Comparison of ENCODE assay signal across 8 cellular contexts in genomic region chr10:98170249-98171117, GRCh38. TPM values are rescaled to one million over a fixed set of nuclear protein-coding genes. Genes with fewer than 3 reads are reported as not detected.
DNase-seq lines count a peak whose midpoint lies in the region; ATAC-seq and TF ChIP-seq lines count a peak whose summit lies in the region.

No MANE protein-coding gene starts in this region.

- H3K4me3 Mint-ChIP-seq in activated naive CD4-positive, alpha-beta T cell treated with anti-CD3 and anti-CD28 coated beads for 36 hours, result no peak overlapping the region

- peak; percentile 43 for DNase-seq in activated naive CD4-positive, alpha-beta T cell treated with anti-CD3 and anti-CD28 coated beads for 36 hours
- no peak for DNase-seq in activated naive CD4-positive, alpha-beta T cell (lab: John Stamatoyannopoulos, UW)
- DNase-seq in OCI-M1 (lab: John Stamatoyannopoulos, UW) (peak; percentile 87), cardiac fibroblast (ENCODE audit: low read depth in 2 of 2) (peak; percentile 65 to 68), left colon (peak in 1 of 2 donors; percentile 32), thoracic aorta (ENCODE audit: low spot score) (no peak), occipital lobe (lab: John Stamatoyannopoulos, UW) (no peak)

- no peaks in the 10 kb centered on the region for H3K9me3 ChIP-seq in thoracic aorta

- peaks cover 3% of the 10 kb centered on the region for H3K4me1 Mint-ChIP-seq in activated naive CD4-positive, alpha-beta T cell treated with anti-CD3 and anti-CD28 coated beads for 36 hours (ENCODE audit: low read depth)

- no peak overlapping the region for H3K27ac Mint-ChIP-seq in activated naive CD4-positive, alpha-beta T cell treated with anti-CD3 and anti-CD28 coated beads for 36 hours

- peak; percentile 78 for TF ChIP-seq CTCF in cardiac fibroblast (IDR thresholded peaks at IDR 0.05; ENCODE audit: low read depth, low read length)
- peak; percentile 74 for TF ChIP-seq CTCF in thoracic aorta (IDR thresholded peaks at IDR 0.05)

- peaks cover 0 to 14% of the 10 kb centered on the region in 2 donors for H3K4me1 ChIP-seq in thoracic aorta (ENCODE audit: control insufficient read depth in 1 of 2, low read depth in 2 of 2)

- H3K4me3 ChIP-seq in cardiac fibroblast (replicated peaks in 1 of 2; ENCODE audit: low read depth in 2 of 2, low read length in 2 of 2) (no peak overlapping the region), thoracic aorta (no peak overlapping the region)

- intact Hi-C loops in activated naive CD4-positive, alpha-beta T cell treated with anti-CD3 and anti-CD28 coated beads for 36 hours (cut with micrococcal nuclease), result loop anchor here (1.0 kb wide), 2 partner anchors 139 to 162 kb away; no protein-coding TSS in a partner anchor
- intact Hi-C loops in left colon (cut with DNase I, micrococcal nuclease), result loop anchor here in 1 of 2 donors (2.0 kb wide), 1 partner anchor 138 kb away; no protein-coding TSS in a partner anchor

- H3K27me3 ChIP-seq in thoracic aorta (replicated peaks; ENCODE audit: insufficient read depth), result no peaks in the 10 kb centered on the region

- peaks cover 24% of the 10 kb centered on the region for H3K36me3 Mint-ChIP-seq in activated naive CD4-positive, alpha-beta T cell treated with anti-CD3 and anti-CD28 coated beads for 36 hours (ENCODE audit: low read depth)

- CTCF ChIA-PET in activated naive CD4-positive, alpha-beta T cell treated with anti-CD3 and anti-CD28 coated beads for 36 hours (lab: Charles Lee), result interaction anchor here (0.6 to 4.2 kb wide), 17 partner anchors 8 to 499 kb away, joined by 3 to 22 read pairs (median 5); no protein-coding TSS in a partner anchor

- no peak overlapping the region for H3K27ac ChIP-seq in thoracic aorta

- no peaks in the 10 kb centered on the region for H3K27me3 Mint-ChIP-seq in activated naive CD4-positive, alpha-beta T cell treated with anti-CD3 and anti-CD28 coated beads for 36 hours (ENCODE audit: low read depth)

- peak; percentile 53 for ATAC-seq in HG02759 (IDR thresholded peaks at IDR 0.05; ENCODE audit: unreplicated experiment)
- ATAC-seq in left colon, result peak; percentile 82
- no peak for ATAC-seq in thoracic aorta (ENCODE audit: insufficient number of reproducible peaks, low FRiP score, low read depth)

- H3K9me3 Mint-ChIP-seq in activated naive CD4-positive, alpha-beta T cell treated with anti-CD3 and anti-CD28 coated beads for 36 hours, result no peaks in the 10 kb centered on the region

- peaks cover 7% of the 10 kb centered on the region for H3K36me3 ChIP-seq in thoracic aorta

RNA-seq across cellular contexts. Expression of gene R3HCC1L, which starts 36.0 kb away (rescaled TPM):
- 10 to 100 TPM; 13.4 to 13.6 TPM for total RNA-seq in activated naive CD4-positive, alpha-beta T cell treated with anti-CD3 and anti-CD28 coated beads for 36 hours
- total RNA-seq in left colon (10 to 100 TPM; 13.9 to 18.1 TPM), thoracic aorta (10 to 100 TPM; 12.3 to 14.3 TPM), occipital lobe (17.3 TPM)

Comparison
In these comparisons a context has a peak if more than half of its experiments do, and no peak if none do; other contexts are left out.
1. DNase-seq: peak in activated naive CD4-positive, alpha-beta T cell treated with anti-CD3 and anti-CD28 coated beads for 36 hours (single experiment), OCI-M1 (single experiment) and cardiac fibroblast (2 of 2); none in activated naive CD4-positive, alpha-beta T cell (0 of 4), thoracic aorta (single experiment) and occipital lobe (single experiment).